In genomic region chr11:36485296-36485870, GRCh38 we compare ENCODE assay signal across 28 cellular contexts.
"Had no signal": no experiment of that assay in that cellular context is flagged by ENCODE, and none has a peak within 500 bp of the region (broad histone marks: within the 10 kb centered on the region; RNA-seq: fewer than 3 reads in every experiment).

No MANE protein-coding gene starts in this region.

- H3K27ac ChIP-seq: colonic mucosa, gastroesophageal sphincter, hepatocyte, pancreas, psoas muscle, transverse colon, uterus, WERI-Rb-1 had no signal

- ATAC-seq: activated CD4-positive, CD25-positive, alpha-beta regulatory T cell treated with anti-CD3 and anti-CD28 coated beads, Interleukin-2, amount 50 U/mL, for 24 hours; gastroesophageal sphincter; naive thymus-derived CD4-positive, alpha-beta T cell; psoas muscle had no signal

- H3K4me3 ChIP-seq: colonic mucosa, gastroesophageal sphincter, hepatocyte, pancreas, psoas muscle, transverse colon, uterus had no signal

- H3K27me3 ChIP-seq: colonic mucosa, gastroesophageal sphincter, hepatocyte, pancreas, transverse colon, uterus had no signal

- DNase-seq: activated CD4-positive, alpha-beta T cell treated with anti-CD3 and anti-CD28 coated beads for 48 hours; activated CD4-positive, alpha-beta T cell treated with anti-CD3 and anti-CD28 coated beads, Interleukin-2, amount 50 U/mL, for 48 hours; activated CD8-positive, alpha-beta memory T cell treated with anti-CD3 and anti-CD28 coated beads for 24 hours; activated effector memory CD4-positive, alpha-beta T cell treated with Interleukin-2 at 50 U/mL for 16 hours; activated naive CD4-positive, alpha-beta T cell treated with Interleukin-2 at 50 U/mL for 16 hours; anterior cingulate cortex; cerebellar nuclear complex; colonic mucosa; effector CD8-positive, alpha-beta T cell; erythroblast; islet precursor cell; mammary epithelial cell; naive thymus-derived CD4-positive, alpha-beta T cell; nucleus accumbens; pancreas; psoas muscle; stimulated activated naive CD4-positive, alpha-beta T cell; T-helper 9 cell; transverse colon; uterus; WERI-Rb-1 had no signal

- H3K4me2 ChIP-seq: hepatocyte had no signal

- H3K4me1 Mint-ChIP-seq: neural crest cell had no signal

- H3K9me3 Mint-ChIP-seq: mesothelial cell of epicardium; neural crest cell; T-helper 1 cell treated with Interleukin-12 subunit alpha and Interleukin-12 subunit beta and Interleukin-4 antibody, amounts not matched to agents 30 μg/mL and 1 μg/mL, for 36 hours had no signal

- H3K27ac Mint-ChIP-seq: activated naive CD8-positive, alpha-beta T cell; mesothelial cell of epicardium; naive thymus-derived CD4-positive, alpha-beta T cell; T-helper 1 cell treated with Interleukin-12 subunit alpha and Interleukin-12 subunit beta and Interleukin-4 antibody, amounts not matched to agents 30 μg/mL and 1 μg/mL, for 36 hours had no signal

- H3K36me3 ChIP-seq: colonic mucosa, uterus had no signal

- H3K4me3 Mint-ChIP-seq: activated naive CD8-positive, alpha-beta T cell; mesothelial cell of epicardium; naive thymus-derived CD4-positive, alpha-beta T cell; neural crest cell; T-helper 1 cell treated with Interleukin-12 subunit alpha and Interleukin-12 subunit beta and Interleukin-4 antibody, amounts not matched to agents 30 μg/mL and 1 μg/mL, for 36 hours had no signal

- H3K27me3 Mint-ChIP-seq: activated naive CD8-positive, alpha-beta T cell; naive thymus-derived CD4-positive, alpha-beta T cell had no signal

- H3K4me1 ChIP-seq: colonic mucosa, uterus had no signal

- H2AFZ ChIP-seq: hepatocyte had no signal

- H3K79me2 ChIP-seq: hepatocyte had no signal

- H3K9me3 ChIP-seq: colonic mucosa, gastroesophageal sphincter, pancreas, psoas muscle, transverse colon, uterus had no signal
